ENCODE assay signal across 16 cellular contexts in the genomic region with DNA sequence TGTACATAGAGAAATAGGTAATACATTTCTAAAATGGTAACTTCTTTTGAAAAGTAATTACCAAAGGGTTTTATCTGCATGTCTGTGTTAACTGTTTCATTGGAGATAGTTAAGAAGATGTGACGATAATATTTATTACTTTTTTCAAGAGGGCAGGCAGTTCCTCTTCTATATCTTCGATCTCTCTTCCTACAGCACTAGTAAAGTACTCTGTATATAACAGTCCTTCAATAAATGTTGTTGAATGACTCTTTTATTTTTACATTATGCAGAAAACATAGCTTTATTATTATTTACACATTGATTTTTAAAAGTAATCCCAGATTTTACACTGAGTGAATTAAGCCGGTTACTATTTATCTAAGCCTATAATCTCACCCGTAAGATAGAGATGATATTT. TPM values are rescaled to one million over a fixed set of nuclear protein-coding genes. Genes with fewer than 3 reads are reported as not detected.
DNase-seq lines count a peak whose midpoint lies in the region; ATAC-seq, FAIRE-seq and TF ChIP-seq lines count a peak whose summit lies in the region.
"Had no signal": no experiment of that assay in that cellular context is flagged by ENCODE, and none has a peak within 500 bp of the region (broad histone marks: within the 10 kb centered on the region; RNA-seq: fewer than 3 reads in every experiment).

No MANE protein-coding gene starts in this region.

- peak in 3 of 4 donors; percentile 20 to 30 (median 27) for ATAC-seq in right lobe of liver
- ATAC-seq in HepG2, result no peak
- peak; percentile 14 for ATAC-seq in left lung
- no peak for ATAC-seq in GM23338
- ATAC-seq in sciatic nerve, result no peak
- ATAC-seq in GM19023 (IDR thresholded peaks at IDR 0.05; ENCODE audit: unreplicated experiment), result no peak

- H4K20me1 ChIP-seq in HepG2 (ENCODE audit: insufficient read depth, low read length) (no peaks in the 10 kb centered on the region), GM23338 (replicated peaks; ENCODE audit: insufficient read depth) (no peaks in the 10 kb centered on the region)

- intact Hi-C loops in right lobe of liver (cut with DNase I), result no loop called here
- intact Hi-C loops in HepG2 (cut with micrococcal nuclease; ENCODE audit: unreplicated experiment), result loop anchor here (2.0 to 10.0 kb wide), 6 partner anchors 158 to 556 kb away; a partner anchor contains a TSS
- intact Hi-C loops in left lung (cut with DNase I), result no loop called here
- intact Hi-C loops in sciatic nerve (cut with DNase I), result no loop called here

- TF ChIP-seq EP300 in HepG2 (IDR thresholded peaks at IDR 0.05; ENCODE audit: low read depth in 2 of 2, low read length in 2 of 2) (no peak), HepG2 (CRISPR knock-in tag; IDR thresholded peaks at IDR 0.05; ENCODE audit: borderline replicate concordance) (no peak)

- no peak for FAIRE-seq in HepG2 (lab: Jason Lieb, UNC)

- H2AFZ ChIP-seq in HepG2 (ENCODE audit: low read length), result no peak overlapping the region
- H2AFZ ChIP-seq in GM23338, result no peak overlapping the region

- no TSS peak for BruUV-seq in HepG2 (replicated peaks; lab: Mats Ljungman, UMichigan)

- H3K27ac ChIP-seq in right lobe of liver (no peak overlapping the region), HepG2 (ENCODE audit: extremely low read length, insufficient read depth, low read length) (no peak overlapping the region), VCaP (peak overlapping the region; percentile 54), left lung (no peak overlapping the region), GM23338 (ENCODE audit: low read depth) (no peak overlapping the region)
- H3K27ac ChIP-seq: HL-60, SK-N-MC had no signal

- 38% methylated on average over 4 of the region's 4 CpGs for WGBS in right lobe of liver (ENCODE audit: insufficient coverage, low coverage, low lambda C conversion rate, missing lambda C conversion rate)
- 81% methylated on average over 4 of the region's 4 CpGs for WGBS in HepG2 (ENCODE audit: low lambda C conversion rate)

- H3K9me3 ChIP-seq in right lobe of liver (no peaks in the 10 kb centered on the region), HepG2 (ENCODE audit: low read length) (no peaks in the 10 kb centered on the region), left lung (no peaks in the 10 kb centered on the region)

- H3K4me2 ChIP-seq in HepG2 (ENCODE audit: low read depth, low read length), result no peak overlapping the region
- H3K4me2 ChIP-seq in GM23338, result no peak overlapping the region

- TF ChIP-seq POLR2A in right lobe of liver (IDR thresholded peaks at IDR 0.05) (no peak), HepG2 (IDR thresholded peaks at IDR 0.05; ENCODE audit: insufficient read depth in 1 of 2, low read depth in 2 of 2, low read length in 2 of 2) (no peak)

- H3K9me2 ChIP-seq in GM23338 (ENCODE audit: insufficient read depth), result no peaks in the 10 kb centered on the region

- no peak for TF ChIP-seq CTCF in right lobe of liver (IDR thresholded peaks at IDR 0.05)
- no peak for TF ChIP-seq CTCF in HepG2 (CRISPR knock-in tag; IDR thresholded peaks at IDR 0.05)
- TF ChIP-seq CTCF in VCaP (conservative IDR thresholded peaks at IDR 0.05), result no peak
- TF ChIP-seq CTCF in left lung (IDR thresholded peaks at IDR 0.05), result no peak
- no peak for TF ChIP-seq CTCF in GM23338 (conservative IDR thresholded peaks at IDR 0.05; ENCODE audit: low read depth in 2 of 2)

- peaks cover 8% of the 10 kb centered on the region for H3K9me3 Mint-ChIP-seq in GM23338
- H3K9me3 Mint-ChIP-seq: HFFc6 had no signal

- H3K27ac Mint-ChIP-seq in GM23338, result no peak overlapping the region
- H3K27ac Mint-ChIP-seq: CD14-positive monocyte, HFFc6 had no signal

- no peak for DNase-seq in right lobe of liver
- DNase-seq in HepG2 (ENCODE audit: low spot score), result no peak
- no peak for DNase-seq in left lung
- DNase-seq in GM23338 (ENCODE audit: low spot score), result no peak
- no peak for DNase-seq in SK-N-DZ (ENCODE audit: low spot score)
- DNase-seq in sciatic nerve (ENCODE audit: low spot score), result no peak
- DNase-seq: Right ventricle myocardium superior had no signal

- peaks cover 0 to 5% (median 0%) of the 10 kb centered on the region in 4 donors for H3K4me1 ChIP-seq in right lobe of liver
- H3K4me1 ChIP-seq in HepG2 (ENCODE audit: insufficient read depth, low read length), result peaks cover 21% of the 10 kb centered on the region
- no peaks in the 10 kb centered on the region for H3K4me1 ChIP-seq in left lung
- H3K4me1 ChIP-seq in GM23338 (ENCODE audit: insufficient read depth), result 0 out of 2 replicates have a peak, but pooled peaks cover 3% of the 10 kb centered on the region

- no peaks in the 10 kb centered on the region; the same call in 1 of the 3 replicates for H3K4me1 Mint-ChIP-seq in GM23338

- H3K4me3 ChIP-seq in right lobe of liver (no peak overlapping the region), HepG2 (replicated peaks in 1 of 3; ENCODE audit: insufficient read depth in 1 of 3, low read depth in 2 of 3, low read length in 3 of 3) (no peak overlapping the region), left lung (no peak overlapping the region), GM23338 (no peak overlapping the region)
- H3K4me3 ChIP-seq: SK-N-MC had no signal

- H3K9ac ChIP-seq in HepG2 (ENCODE audit: insufficient read depth, low read depth, low read length), result no peak overlapping the region

- H3K36me3 ChIP-seq in right lobe of liver (no peaks in the 10 kb centered on the region), HepG2 (replicated peaks in 1 of 2; ENCODE audit: control insufficient read depth in 1 of 2, insufficient read depth in 2 of 2, low read length in 2 of 2) (no peaks in the 10 kb centered on the region), left lung (no peaks in the 10 kb centered on the region), GM23338 (ENCODE audit: insufficient read depth) (no peaks in the 10 kb centered on the region)

- in situ Hi-C loops in HepG2 (cut with HindIII; ENCODE audit: extremely low pct_ligation_motif_present, low pct_unique_long_range_greater_than_20kb), result loop anchor here (5.0 to 25.0 kb wide), 3 partner anchors 563 to 1113 kb away; no protein-coding TSS in a partner anchor

- no peak overlapping the region for H3K4me3 Mint-ChIP-seq in GM23338
- H3K4me3 Mint-ChIP-seq: CD14-positive monocyte, H9, HFFc6 had no signal

- no peaks in the 10 kb centered on the region for H3K79me2 ChIP-seq in HepG2 (ENCODE audit: insufficient read depth, low read length)
- no peaks in the 10 kb centered on the region for H3K79me2 ChIP-seq in GM23338 (replicated peaks; ENCODE audit: insufficient read depth)

- CTCF ChIA-PET in HepG2 (lab: Yijun Ruan, JAX; ENCODE audit: low intra/inter-chr PET ratio, low total read pairs), result interaction anchor here (1.4 kb wide), 1 partner anchor 671 kb away, joined by 4 read pairs; no protein-coding TSS in a partner anchor

- POLR2A ChIA-PET in HepG2 (lab: Yijun Ruan, JAX), result interaction anchor here (0.8 kb wide), 1 partner anchor 317 kb away, joined by 3 read pairs; a partner anchor contains a TSS

- no peak for TF ChIP-seq RAD21 in HepG2 (CRISPR knock-in tag; IDR thresholded peaks at IDR 0.05)

- no peaks in the 10 kb centered on the region for H3F3A ChIP-seq in GM23338 (replicated peaks; ENCODE audit: low read depth)

- peaks cover 7% of the 10 kb centered on the region; the same call in 2 of the 3 replicates for H3K36me3 Mint-ChIP-seq in GM23338 (ENCODE audit: low read depth)
- H3K36me3 Mint-ChIP-seq: CD14-positive monocyte had no signal

- no peaks in the 10 kb centered on the region for H3K27me3 Mint-ChIP-seq in GM23338 (ENCODE audit: insufficient read depth, low read depth, poor library complexity)

- H3K27me3 ChIP-seq in right lobe of liver (no peaks in the 10 kb centered on the region), HepG2 (ENCODE audit: control insufficient read depth in 1 of 2, insufficient read depth in 2 of 2, low read length in 2 of 2) (no peaks in the 10 kb centered on the region), left lung (no peaks in the 10 kb centered on the region), GM23338 (ENCODE audit: insufficient read depth) (no peaks in the 10 kb centered on the region)

TF ChIP-seq in HepG2, 621 proteins besides CTCF, POLR2A, EP300 and RAD21 (continues in another document):
- TF ChIP-seq MBNL3 (CRISPR knock-in tag; conservative IDR thresholded peaks at IDR 0.05), result no peak
- no peak for TF ChIP-seq NONO (IDR thresholded peaks at IDR 0.05)
- TF ChIP-seq NONO (CRISPR knock-in tag; conservative IDR thresholded peaks at IDR 0.05), result no peak
- TF ChIP-seq STAT5B (CRISPR knock-in tag; IDR thresholded peaks at IDR 0.05), result no peak

TF ChIP-seq in GM23338, 12 proteins besides CTCF, POLR2A, EP300 and RAD21 (continues in another document):
- TF ChIP-seq POLR2AphosphoS5 (IDR thresholded peaks at IDR 0.05; ENCODE audit: low read depth), result no peak

RNA-seq across cellular contexts. Expression of a gene that starts 51.8 kb away (rescaled TPM):
- total RNA-seq in right lobe of liver (not detected), HepG2 (2016; rRNA removed; fragmentation: Illumina TruSeq; extraction: Trizol) (not detected in 2 replicates), left lung (not detected), sciatic nerve (not detected)
- total RNA-seq in HepG2 (2016; cell fraction: cytosol; rRNA removed; fragmentation: Illumina TruSeq; extraction: Trizol; ENCODE audit: low read depth), result not detected in 2 replicates
- not detected in 2 replicates for total RNA-seq in HepG2 (2016; cell fraction: insoluble cytoplasmic fraction; rRNA removed; fragmentation: Illumina TruSeq; extraction: Trizol)
- total RNA-seq in HepG2 (2016; cell fraction: membrane; rRNA removed; fragmentation: Illumina TruSeq; extraction: Trizol), result not detected in 2 replicates
- total RNA-seq in HepG2 (2016; cell fraction: nucleus; rRNA removed; fragmentation: Illumina TruSeq; extraction: Trizol), result not detected in 2 replicates
- polyA plus RNA-seq in HepG2 (2011; rRNA removed) (not detected in 2 replicates), GM23338 (2016; fragmentation: Nextera tagmentation; extraction: Ambion mirVana) (0.43 and 0.44 TPM in 2 replicates)
- not detected in 2 replicates for polyA plus RNA-seq in HepG2 (2011; cell fraction: cytosol; rRNA removed)
- not detected in 2 replicates for polyA plus RNA-seq in HepG2 (2011; cell fraction: nucleus; rRNA removed)
- not detected in 2 replicates for polyA plus RNA-seq in HepG2 (2012)
- not detected in 2 replicates for polyA plus RNA-seq in HepG2 (2016; cell fraction: cytosol; fragmentation: Illumina TruSeq; extraction: Trizol; ENCODE audit: low read depth)
- not detected in 2 replicates for polyA plus RNA-seq in HepG2 (2016; cell fraction: insoluble cytoplasmic fraction; fragmentation: Illumina TruSeq; extraction: Trizol; ENCODE audit: low read depth)
- not detected in 2 replicates for polyA plus RNA-seq in HepG2 (2016; cell fraction: membrane; fragmentation: Illumina TruSeq; extraction: Trizol; ENCODE audit: low read depth)
- not detected in 2 replicates for polyA plus RNA-seq in HepG2 (2016; cell fraction: nucleus; fragmentation: Illumina TruSeq; extraction: Trizol; ENCODE audit: insufficient read depth, low read depth)
- not detected in 2 replicates for polyA minus RNA-seq in HepG2 (2011; rRNA and poly(A)+ RNA removed; ENCODE audit: low replicate concordance)
- not detected in 2 replicates for polyA minus RNA-seq in HepG2 (2011; cell fraction: cytosol; rRNA and poly(A)+ RNA removed)
- not detected in 2 replicates for polyA minus RNA-seq in HepG2 (2011; cell fraction: nucleus; rRNA and poly(A)+ RNA removed)
- 1.4 TPM in 2 replicates for total RNA-seq in GM23338 (2014; rRNA removed; shearing (Covaris generic))
- not detected in 2 replicates for polyA plus RNA-seq in SK-N-DZ (2014; cell fraction: cytosol; rRNA removed)
- not detected in 2 replicates for polyA plus RNA-seq in SK-N-DZ (2014; cell fraction: nucleus; rRNA removed)
- total RNA-seq: A172, HFFc6, HT1080, Right ventricle myocardium superior had no signal
- polyA plus RNA-seq: CD14-positive monocyte had no signal

Comparison
In these comparisons a context has a peak if more than half of its experiments do, and no peak if none do; other contexts are left out.
1. ATAC-seq: peak in right lobe of liver (3 of 4) and left lung (single experiment); none in HepG2 (single experiment), GM23338 (single experiment), sciatic nerve (single experiment) and GM19023 (single experiment).